7 cellular contexts compared by ENCODE assay signal in genomic region chr7:18413447-18413846, GRCh38.
"Had no signal": no experiment of that assay in that cellular context is flagged by ENCODE, and none has a peak within 500 bp of the region (broad histone marks: within the 10 kb centered on the region; RNA-seq: fewer than 3 reads in every experiment).

No MANE protein-coding gene starts in this region.

- DNase-seq: H9, HCEC 1CT, Karpas-422, KBM-7 had no signal

- FAIRE-seq: HTR-8/SVneo had no signal

- H3K27ac ChIP-seq: KMS-11 had no signal

- ATAC-seq: GM23338 had no signal

- H3K4me3 ChIP-seq: GM23338 had no signal

- H3K4me2 ChIP-seq: GM23338, KMS-11 had no signal
